18 cellular contexts compared by ENCODE assay signal in the genomic region with DNA sequence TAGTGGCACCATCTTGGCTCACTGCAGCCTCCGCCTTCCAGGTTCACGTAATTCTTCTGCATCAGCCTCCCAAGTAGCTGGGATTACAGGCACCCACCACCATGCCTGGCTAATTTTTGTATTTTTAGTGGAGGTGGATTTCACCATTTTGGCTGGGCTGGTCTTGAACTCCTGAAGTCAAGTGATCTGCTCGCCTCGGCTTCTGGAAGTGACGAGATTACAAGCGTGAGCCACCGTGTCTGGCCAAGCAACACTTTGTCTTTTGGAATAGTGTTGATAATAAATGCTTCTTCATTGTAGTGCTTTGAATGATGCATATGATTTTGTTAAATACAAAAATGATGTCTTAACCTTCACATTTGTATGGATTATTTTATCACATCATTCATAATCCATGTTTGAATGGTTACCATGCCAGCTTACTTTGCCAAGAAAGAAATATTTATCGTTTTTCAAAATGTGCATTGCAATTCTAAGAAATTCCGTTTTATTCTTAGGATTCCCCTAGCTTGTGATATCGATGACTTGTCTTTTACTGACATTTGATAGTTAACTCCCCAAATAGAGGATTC. TPM values are rescaled to one million over a fixed set of nuclear protein-coding genes. Genes with fewer than 3 reads are reported as not detected.
DNase-seq lines count a peak whose midpoint lies in the region; ATAC-seq, FAIRE-seq and TF ChIP-seq lines count a peak whose summit lies in the region.
"Had no signal": no experiment of that assay in that cellular context is flagged by ENCODE, and none has a peak within 500 bp of the region (broad histone marks: within the 10 kb centered on the region; RNA-seq: fewer than 3 reads in every experiment).

No MANE protein-coding gene starts in this region.

- no peak overlapping the region for H4K8ac ChIP-seq in H9 (replicated peaks; ENCODE audit: insufficient read length, low read depth, low read length)

- H3K27me3 Mint-ChIP-seq in H9 (ENCODE audit: low read depth) = no peaks in the 10 kb centered on the region
- H3K27me3 Mint-ChIP-seq in stimulated activated naive B cell treated with anti-CD40 and anti-IgM and Interleukin-4, amounts not matched to agents 10 μg/mL and 1 μg/mL and 100 μg/mL, for 72 hours = no peaks in the 10 kb centered on the region
- H3K27me3 Mint-ChIP-seq: activated CD4-positive, alpha-beta memory T cell treated with anti-CD3 and anti-CD28 coated beads for 36 hours had no signal

- dilution Hi-C loops in keratinocyte (cut with MboI; ENCODE audit: extremely low pct_ligation_motif_present, low sequenced_read_pairs) = no loop called here

- TF ChIP-seq CTCF in H9 (conservative IDR thresholded peaks at IDR 0.05) = no peak
- no peak for TF ChIP-seq CTCF in SU-DHL-6 (IDR thresholded peaks at IDR 0.05; ENCODE audit: insufficient read depth, low read length, poor library complexity, severe bottlenecking)
- TF ChIP-seq CTCF in keratinocyte (optimal IDR thresholded peaks at IDR 0.05 in 1 of 3, IDR thresholded peaks at IDR 0.05 in 1 of 3, conservative IDR thresholded peaks at IDR 0.05 in 1 of 3; ENCODE audit: extremely low read depth in 1 of 3, insufficient read depth in 2 of 3, low read length in 3 of 3) = no peak

- no peak overlapping the region for H4K91ac ChIP-seq in H9 (ENCODE audit: insufficient read length, low read depth, low read length)

- H3K27me3 ChIP-seq in H9 (ENCODE audit: insufficient read depth, low read length) = no peaks in the 10 kb centered on the region
- no peaks in the 10 kb centered on the region for H3K27me3 ChIP-seq in SU-DHL-6 (ENCODE audit: low read length)
- H3K27me3 ChIP-seq in keratinocyte (ENCODE audit: control insufficient read depth, extremely low read depth, insufficient read depth, low read length) = no peaks in the 10 kb centered on the region
- H3K27me3 ChIP-seq: dorsolateral prefrontal cortex, sigmoid colon, tibial nerve had no signal

- H3K9me2 ChIP-seq in SU-DHL-6 (replicated peaks; ENCODE audit: insufficient read depth, low read length) = no peaks in the 10 kb centered on the region

- DNase-seq in H9 (no peak), keratinocyte (ENCODE audit: low read depth, low spot score) (no peak), T-helper 1 cell (no peak), SIG-M5 treated with dmso at 0.1 percent for 504 hours (lab: John Stamatoyannopoulos, UW; ENCODE audit: unreplicated experiment) (no peak), substantia nigra (lab: John Stamatoyannopoulos, UW) (no peak)
- DNase-seq in stimulated activated naive B cell treated with anti-CD40 and anti-IgM and Interleukin-4, amounts not matched to agents 10 μg/mL and 1 μg/mL and 100 μg/mL, for 72 hours = no peak
- DNase-seq: activated CD4-positive, alpha-beta memory T cell treated with anti-CD3 and anti-CD28 coated beads for 36 hours; activated T-cell treated with anti-CD3 and anti-CD28 coated beads, Interleukin-2, amount 50 U/mL, for 72 hours; dorsolateral prefrontal cortex; kidney; NCI-H146; NCI-H345; nucleus accumbens; sigmoid colon; stimulated activated CD4-positive, alpha-beta T cell treated with anti-CD3 and anti-CD28 coated beads, Interleukin-4, amount 100 ng/mL, for 24 hours had no signal

- FAIRE-seq in keratinocyte (lab: Jason Lieb, UNC) = no peak
- FAIRE-seq: kidney had no signal

- no peak overlapping the region for H2BK12ac ChIP-seq in H9 (ENCODE audit: insufficient read length, low read depth, low read length)

- H3K9me3 Mint-ChIP-seq in H9 = no peaks in the 10 kb centered on the region
- no peaks in the 10 kb centered on the region for H3K9me3 Mint-ChIP-seq in stimulated activated naive B cell treated with anti-CD40 and anti-IgM and Interleukin-4, amounts not matched to agents 10 μg/mL and 1 μg/mL and 100 μg/mL, for 72 hours
- H3K9me3 Mint-ChIP-seq: activated CD4-positive, alpha-beta memory T cell treated with anti-CD3 and anti-CD28 coated beads for 36 hours; activated T-cell treated with anti-CD3 and anti-CD28 coated beads, Interleukin-2, amount 50 U/mL, for 72 hours had no signal

- H3K18ac ChIP-seq in H9 (ENCODE audit: insufficient read length, low read depth, low read length) = no peak overlapping the region

- H3K27ac ChIP-seq in H9 (ENCODE audit: insufficient read length, low read depth, low read length) (no peak overlapping the region), SU-DHL-6 (ENCODE audit: low read depth, low read length) (no peak overlapping the region), keratinocyte (ENCODE audit: control insufficient read depth, insufficient read depth, low read length) (peak overlapping the region; percentile 80), substantia nigra (ENCODE audit: low read depth, low read length, poor library complexity, severe bottlenecking) (no peak overlapping the region)

- H3K4me3 ChIP-seq in SU-DHL-6 (ENCODE audit: insufficient read depth, low read length, poor library complexity, severe bottlenecking) = no peak overlapping the region
- no peak overlapping the region for H3K4me3 ChIP-seq in keratinocyte (ENCODE audit: control insufficient read depth in 2 of 3, extremely low read depth in 1 of 3, insufficient read depth in 2 of 3, low read depth in 1 of 3, low read length in 3 of 3)
- H3K4me3 ChIP-seq: tibial nerve had no signal

- H2BK5ac ChIP-seq in H9 (ENCODE audit: insufficient read length, low read length) = no peak overlapping the region

- peaks cover 65 to 78% of the 10 kb centered on the region in 2 experiments for H3K4me1 Mint-ChIP-seq in H9
- peaks cover 42 to 84% of the 10 kb centered on the region in 2 donors for H3K4me1 Mint-ChIP-seq in stimulated activated naive B cell treated with anti-CD40 and anti-IgM and Interleukin-4, amounts not matched to agents 10 μg/mL and 1 μg/mL and 100 μg/mL, for 72 hours

- H3K79me1 ChIP-seq in H9 (ENCODE audit: insufficient read depth, low read depth, low read length, poor library complexity, severe bottlenecking) = peaks cover 8% of the 10 kb centered on the region

- peaks cover 10% of the 10 kb centered on the region; the same call in 1 of the 2 replicates for H3K36me3 ChIP-seq in SU-DHL-6 (ENCODE audit: low read length)
- peaks cover 0 to 8% of the 10 kb centered on the region in 2 experiments for H3K36me3 ChIP-seq in keratinocyte (ENCODE audit: control insufficient read depth in 2 of 2, extremely low read depth in 1 of 2, insufficient read depth in 2 of 2, low read length in 2 of 2)
- H3K36me3 ChIP-seq: sigmoid colon, tibial nerve had no signal

- H3K36me3 Mint-ChIP-seq in H9 (ENCODE audit: insufficient read depth in 1 of 3, low read depth in 3 of 3) = peaks cover 0 to 8% (median 0%) of the 10 kb centered on the region in 3 experiments; a peak in 4 of 7 replicates
- H3K36me3 Mint-ChIP-seq in stimulated activated naive B cell treated with anti-CD40 and anti-IgM and Interleukin-4, amounts not matched to agents 10 μg/mL and 1 μg/mL and 100 μg/mL, for 72 hours = peaks cover 2 to 10% of the 10 kb centered on the region in 2 donors
- H3K36me3 Mint-ChIP-seq: activated CD4-positive, alpha-beta memory T cell treated with anti-CD3 and anti-CD28 coated beads for 36 hours had no signal

- H3F3A ChIP-seq in SU-DHL-6 (ENCODE audit: insufficient read depth) = peaks cover 66% of the 10 kb centered on the region

- H4K20me1 ChIP-seq in H9 (ENCODE audit: control insufficient read depth, insufficient read depth, insufficient read length) (no peaks in the 10 kb centered on the region), SU-DHL-6 (ENCODE audit: low read depth, low read length) (peaks cover 28% of the 10 kb centered on the region), keratinocyte (ENCODE audit: control insufficient read depth, extremely low read depth, insufficient read depth, low read length) (peaks cover 12% of the 10 kb centered on the region)

- no CpG with 5 or more reads among the region's 10 CpGs for WGBS in H9 (ENCODE audit: extremely low coverage, insufficient read length, low lambda C conversion rate)

- H3K56ac ChIP-seq in H9 (ENCODE audit: insufficient read length, low read depth, low read length) = no peak overlapping the region

- H3K4me1 ChIP-seq in H9 (ENCODE audit: insufficient read depth, low read length) (peaks cover 15% of the 10 kb centered on the region; the same call in 1 of the 2 replicates), keratinocyte (ENCODE audit: control insufficient read depth, extremely low read depth, insufficient read depth, low read length) (peaks cover 70% of the 10 kb centered on the region)

- H3K79me2 ChIP-seq in H9 (ENCODE audit: insufficient read depth, low read length) (peaks cover 35% of the 10 kb centered on the region; the same call in 1 of the 2 replicates), SU-DHL-6 (ENCODE audit: insufficient read depth, low read length) (peaks cover 100% of the 10 kb centered on the region), keratinocyte (ENCODE audit: control insufficient read depth, insufficient read depth, low read length) (peaks cover 87% of the 10 kb centered on the region)

- no peak overlapping the region for H3K23ac ChIP-seq in H9 (ENCODE audit: insufficient read length, low read depth, low read length)

- peaks cover 2% of the 10 kb centered on the region for H3K9me1 ChIP-seq in keratinocyte (ENCODE audit: control insufficient read depth, extremely low read depth, insufficient read depth, low read length)

- no peaks in the 10 kb centered on the region for H3K23me2 ChIP-seq in H9 (ENCODE audit: insufficient read length, low read depth, low read length, poor library complexity, severe bottlenecking)

- H4K5ac ChIP-seq in H9 (ENCODE audit: insufficient read length, low read depth, low read length) = no peak overlapping the region

- H2BK15ac ChIP-seq in H9 (ENCODE audit: low read depth, low read length) = no peak overlapping the region

- no peak overlapping the region for H2BK20ac ChIP-seq in H9 (ENCODE audit: low read depth, low read length, poor library complexity, severe bottlenecking)

- H3K4me3 Mint-ChIP-seq in H9 = no peak overlapping the region
- H3K4me3 Mint-ChIP-seq in stimulated activated naive B cell treated with anti-CD40 and anti-IgM and Interleukin-4, amounts not matched to agents 10 μg/mL and 1 μg/mL and 100 μg/mL, for 72 hours = no peak overlapping the region
- H3K4me3 Mint-ChIP-seq: activated CD4-positive, alpha-beta memory T cell treated with anti-CD3 and anti-CD28 coated beads for 36 hours had no signal

- no peak overlapping the region for H3K14ac ChIP-seq in H9 (ENCODE audit: insufficient read depth, low read length)

- H2AK5ac ChIP-seq in H9 (ENCODE audit: insufficient read length, low read length) = no peak overlapping the region

- H3K9ac ChIP-seq in H9 (ENCODE audit: extremely low read depth, insufficient read length, low read length) = no peak overlapping the region
- no peak overlapping the region for H3K9ac ChIP-seq in SU-DHL-6 (ENCODE audit: low read length)
- H3K9ac ChIP-seq in keratinocyte (ENCODE audit: control insufficient read depth, extremely low read depth, insufficient read depth, low read length) = no peak overlapping the region

- H3K4me2 ChIP-seq in H9 (ENCODE audit: insufficient read depth, insufficient read length, low read length) (no peak overlapping the region), SU-DHL-6 (ENCODE audit: low read depth, low read length, poor library complexity, severe bottlenecking) (peak overlapping the region; percentile 95), keratinocyte (ENCODE audit: control insufficient read depth, extremely low read depth, insufficient read depth, low read depth, low read length) (peak overlapping the region; percentile 74)

- H3K27ac Mint-ChIP-seq in H9 = peak overlapping the region in 2 of 3 experiments; percentile 68 to 93; a peak in 4 of 7 replicates
- H3K27ac Mint-ChIP-seq in stimulated activated naive B cell treated with anti-CD40 and anti-IgM and Interleukin-4, amounts not matched to agents 10 μg/mL and 1 μg/mL and 100 μg/mL, for 72 hours = peak overlapping the region; percentile 67
- H3K27ac Mint-ChIP-seq: activated CD4-positive, alpha-beta memory T cell treated with anti-CD3 and anti-CD28 coated beads for 36 hours; activated T-cell treated with anti-CD3 and anti-CD28 coated beads, Interleukin-2, amount 50 U/mL, for 72 hours had no signal

- H3K9me3 ChIP-seq in H9 (ENCODE audit: control insufficient read depth, low read depth, low read length) = no peaks in the 10 kb centered on the region
- H3K9me3 ChIP-seq in SU-DHL-6 (ENCODE audit: insufficient read depth, low read length) = no peaks in the 10 kb centered on the region
- H3K9me3 ChIP-seq in keratinocyte (ENCODE audit: control insufficient read depth, low read depth, low read length) = no peaks in the 10 kb centered on the region
- H3K9me3 ChIP-seq: sigmoid colon, tibial nerve had no signal

- H3K4ac ChIP-seq in H9 (ENCODE audit: low read depth, low read length) = no peak overlapping the region

- ATAC-seq in stimulated activated naive B cell treated with anti-CD40 and anti-IgM and Interleukin-4, amounts not matched to agents 10 μg/mL and 1 μg/mL and 100 μg/mL, for 72 hours (replicated peaks) = no peak
- no peak for ATAC-seq in HG02588 (IDR thresholded peaks at IDR 0.05; ENCODE audit: unreplicated experiment)
- ATAC-seq: activated T-cell treated with anti-CD3 and anti-CD28 coated beads, Interleukin-2, amount 50 U/mL, for 72 hours had no signal

- H2AFZ ChIP-seq in H9 (ENCODE audit: low read length) (no peak overlapping the region), SU-DHL-6 (ENCODE audit: low read depth, low read length, severe bottlenecking) (no peak overlapping the region), keratinocyte (ENCODE audit: control insufficient read depth, low read length) (no peak overlapping the region)

- H3T11ph ChIP-seq in H9 (ENCODE audit: low read length) = no peak overlapping the region

- H2BK120ac ChIP-seq in H9 (ENCODE audit: low read depth, low read length, poor library complexity, severe bottlenecking) = no peak overlapping the region

RNA-seq across cellular contexts. Expression of gene USP10, which starts 29.1 kb away (rescaled TPM):
- 203 and 205 TPM in 2 replicates for total RNA-seq in H9 (2021)
- polyA plus RNA-seq in keratinocyte = 75.4 to 92.0 TPM (median 79.3 TPM) in 3 replicates
- polyA plus RNA-seq in keratinocyte (2011; ENCODE audit: low read depth) = 39.3 TPM
- 58.0 and 63.5 TPM in 2 replicates for polyA plus RNA-seq in keratinocyte (2011; cell fraction: cytosol; rRNA removed)
- polyA plus RNA-seq in keratinocyte (2011; cell fraction: nucleus; rRNA removed) = 76.7 and 89.7 TPM in 2 replicates
- 47.6 and 78.5 TPM in 2 replicates for polyA plus RNA-seq in keratinocyte (2012; ENCODE audit: low replicate concordance)
- 213 to 474 TPM (median 267 TPM) in 3 replicates for polyA minus RNA-seq in keratinocyte
- 76.7 TPM for polyA minus RNA-seq in keratinocyte (2011; cell fraction: cytosol; rRNA and poly(A)+ RNA removed)
- polyA minus RNA-seq in keratinocyte (2011; cell fraction: nucleus; rRNA and poly(A)+ RNA removed) = 61.2 and 107 TPM in 2 replicates
